ENCODE assay signal across 21 cellular contexts in genomic region chr15:91476861-91477260, GRCh38.
A peak's percentile ranks its signal among the peaks of the same experiment; 100 is the strongest.
DNase-seq lines count a peak whose midpoint lies in the region; ATAC-seq, FAIRE-seq and TF ChIP-seq lines count a peak whose summit lies in the region.
"Had no signal": no experiment of that assay in that cellular context is flagged by ENCODE, and none has a peak within 500 bp of the region (broad histone marks: within the 10 kb centered on the region; RNA-seq: fewer than 3 reads in every experiment).

No MANE protein-coding gene starts in this region.

- H3K9me2 ChIP-seq in GM23338 (ENCODE audit: insufficient read depth) (no peaks in the 10 kb centered on the region), Loucy (replicated peaks; ENCODE audit: low read depth, low read length) (no peaks in the 10 kb centered on the region), hepatocyte (replicated peaks; ENCODE audit: insufficient read depth) (no peaks in the 10 kb centered on the region)

- BruUV-seq in K562 (replicated peaks; lab: Mats Ljungman, UMichigan) = no TSS peak

- TF ChIP-seq CTCF in GM23338 (conservative IDR thresholded peaks at IDR 0.05; ENCODE audit: low read depth in 2 of 2) = peak in 1 of 2 experiments; percentile 31; a peak in 2 of 4 replicates
- TF ChIP-seq CTCF in Loucy (conservative IDR thresholded peaks at IDR 0.05; ENCODE audit: low read length) = 0 out of 2 replicates have a peak, but pooled peaks have one; percentile 36
- TF ChIP-seq CTCF in K562 (IDR thresholded peaks at IDR 0.05 in 2 of 3, conservative IDR thresholded peaks at IDR 0.05 in 1 of 3; ENCODE audit: insufficient read depth in 2 of 3, low read depth in 1 of 3, low read length in 3 of 3) = peak; percentile 26 to 30 (median 26); a peak in 3 of 6 replicates
- TF ChIP-seq CTCF in hepatocyte (IDR thresholded peaks at IDR 0.05; ENCODE audit: poor library complexity) = no peak
- no peak for TF ChIP-seq CTCF in glutamatergic neuron (IDR thresholded peaks at IDR 0.05; ENCODE audit: partially characterized antibody, unreplicated experiment)

- no peaks in the 10 kb centered on the region for H3F3A ChIP-seq in GM23338 (replicated peaks; ENCODE audit: low read depth)
- H3F3A ChIP-seq in Loucy (ENCODE audit: low read depth) = peaks cover 6% of the 10 kb centered on the region; the same call in 1 of the 2 replicates

- H3K4me3 Mint-ChIP-seq in GM23338 (no peak overlapping the region), glutamatergic neuron (ENCODE audit: unreplicated experiment) (no peak overlapping the region)
- H3K4me3 Mint-ChIP-seq: CD4-positive, alpha-beta T cell; IgD-negative memory B cell had no signal

- H3K4me1 Mint-ChIP-seq in GM23338 (no peaks in the 10 kb centered on the region), glutamatergic neuron (ENCODE audit: low read depth, unreplicated experiment) (no peaks in the 10 kb centered on the region)
- H3K4me1 Mint-ChIP-seq: IgD-negative memory B cell had no signal

- FAIRE-seq in K562 (lab: Jason Lieb, UNC) = peak; percentile 82
- FAIRE-seq: A204.1, GM12878, GM19239, HTR-8/SVneo had no signal

- no peak overlapping the region for H3K4me2 ChIP-seq in GM23338
- H3K4me2 ChIP-seq in Loucy (ENCODE audit: low read depth, low read length, poor library complexity, severe bottlenecking) = no peak overlapping the region
- H3K4me2 ChIP-seq in K562 (ENCODE audit: insufficient read depth, low read length) = no peak overlapping the region
- no peak overlapping the region for H3K4me2 ChIP-seq in hepatocyte

- H3K9me3 ChIP-seq in Loucy (ENCODE audit: insufficient read depth, low read depth, low read length) (no peaks in the 10 kb centered on the region), K562 (replicated peaks; ENCODE audit: control insufficient read depth, insufficient read depth, low read depth, low read length) (no peaks in the 10 kb centered on the region), hepatocyte (ENCODE audit: low read depth) (no peaks in the 10 kb centered on the region)
- H3K9me3 ChIP-seq: BE2C had no signal

- no peaks in the 10 kb centered on the region for H3K79me2 ChIP-seq in GM23338 (replicated peaks; ENCODE audit: insufficient read depth)
- no peaks in the 10 kb centered on the region for H3K79me2 ChIP-seq in Loucy (ENCODE audit: insufficient read depth, low read length)
- no peaks in the 10 kb centered on the region for H3K79me2 ChIP-seq in K562 (ENCODE audit: control insufficient read depth, insufficient read depth, low read length)
- no peaks in the 10 kb centered on the region for H3K79me2 ChIP-seq in hepatocyte

- TF ChIP-seq RAD21 in K562 (CRISPR knock-in tag; conservative IDR thresholded peaks at IDR 0.05 in 1 of 2, IDR thresholded peaks at IDR 0.05 in 1 of 2) = peak in 1 of 2 experiments; percentile 18; a peak in 2 of 4 replicates

- no peaks in the 10 kb centered on the region for H3K27me3 ChIP-seq in GM23338 (ENCODE audit: insufficient read depth)
- no peaks in the 10 kb centered on the region for H3K27me3 ChIP-seq in Loucy (ENCODE audit: insufficient read depth, low read length, poor library complexity, severe bottlenecking)
- H3K27me3 ChIP-seq in K562 (ENCODE audit: control insufficient read depth in 2 of 2, insufficient read depth in 2 of 2, low read length in 2 of 2) = no peaks in the 10 kb centered on the region
- no peaks in the 10 kb centered on the region for H3K27me3 ChIP-seq in hepatocyte
- H3K27me3 ChIP-seq: BE2C had no signal

- peak; percentile 66 for TF ChIP-seq EP300 in K562 (IDR thresholded peaks at IDR 0.05; ENCODE audit: low read length)

- H3K4me1 ChIP-seq in GM23338 (ENCODE audit: insufficient read depth) (no peaks in the 10 kb centered on the region), Loucy (ENCODE audit: insufficient read depth, low read length, poor library complexity, severe bottlenecking) (peaks cover 61% of the 10 kb centered on the region), K562 (replicated peaks in 1 of 2; ENCODE audit: control insufficient read depth in 2 of 2, insufficient read depth in 2 of 2, low read length in 2 of 2) (peaks cover 15 to 38% of the 10 kb centered on the region in 2 experiments), hepatocyte (ENCODE audit: insufficient read depth) (no peaks in the 10 kb centered on the region)
- H3K4me1 ChIP-seq: BE2C had no signal

- no peak for TF ChIP-seq POLR2A in K562 (conservative IDR thresholded peaks at IDR 0.05)

- no peak overlapping the region for H3K27ac ChIP-seq in GM23338 (ENCODE audit: low read depth)
- H3K27ac ChIP-seq in K562 (ENCODE audit: extremely low read depth, low read depth, low read length) = no peak overlapping the region
- no peak overlapping the region for H3K27ac ChIP-seq in hepatocyte
- H3K27ac ChIP-seq: GM23248 had no signal

- H3K9ac ChIP-seq in Loucy (ENCODE audit: low read depth, low read length, poor library complexity, severe bottlenecking) (no peak overlapping the region), K562 (ENCODE audit: insufficient read depth in 1 of 2, low read depth in 2 of 2, low read length in 2 of 2) (no peak overlapping the region)
- H3K9ac ChIP-seq: GM23248 had no signal

- no peaks in the 10 kb centered on the region for H3K9me3 Mint-ChIP-seq in GM23338
- H3K9me3 Mint-ChIP-seq in glutamatergic neuron (ENCODE audit: unreplicated experiment) = no peaks in the 10 kb centered on the region
- H3K9me3 Mint-ChIP-seq: CD4-positive, alpha-beta T cell had no signal

- no peak for DNase-seq in GM23338 (ENCODE audit: low spot score)
- peak; percentile 32 to 75 (median 47) for DNase-seq in K562 (ENCODE audit: extremely low read depth in 1 of 4, low spot score in 3 of 4)
- DNase-seq in hepatocyte (ENCODE audit: low spot score) = no peak
- no peak for DNase-seq in glutamatergic neuron
- DNase-seq: ACHN; BE2C; C1 segment of cervical spinal cord; CD4-positive, alpha-beta T cell; DMS153; DMS79 treated with DMSO at 0.1 percent for 48 hours; EL; GM23248; H7; KG1 had no signal

- no peaks in the 10 kb centered on the region for H3K36me3 Mint-ChIP-seq in GM23338 (ENCODE audit: low read depth)
- H3K36me3 Mint-ChIP-seq in glutamatergic neuron (ENCODE audit: unreplicated experiment) = no peaks in the 10 kb centered on the region
- H3K36me3 Mint-ChIP-seq: IgD-negative memory B cell had no signal

- H4K20me1 ChIP-seq in GM23338 (replicated peaks; ENCODE audit: insufficient read depth) (no peaks in the 10 kb centered on the region), Loucy (ENCODE audit: insufficient read depth, low read length, poor library complexity, severe bottlenecking) (no peaks in the 10 kb centered on the region), K562 (replicated peaks; ENCODE audit: control insufficient read depth, insufficient read depth, low read length) (no peaks in the 10 kb centered on the region), hepatocyte (ENCODE audit: insufficient read depth, poor library complexity, severe bottlenecking) (no peaks in the 10 kb centered on the region)

- H3K27ac Mint-ChIP-seq in GM23338 (no peak overlapping the region), glutamatergic neuron (ENCODE audit: unreplicated experiment) (no peak overlapping the region)
- H3K27ac Mint-ChIP-seq: CD4-positive, alpha-beta T cell; IgD-negative memory B cell had no signal

- H3K27me3 Mint-ChIP-seq in GM23338 (ENCODE audit: insufficient read depth, low read depth, poor library complexity) (no peaks in the 10 kb centered on the region), glutamatergic neuron (ENCODE audit: unreplicated experiment) (no peaks in the 10 kb centered on the region)
- H3K27me3 Mint-ChIP-seq: CD4-positive, alpha-beta T cell had no signal

- H3K4me3 ChIP-seq in GM23338 (no peak overlapping the region), Loucy (ENCODE audit: low read length, poor library complexity, severe bottlenecking) (no peak overlapping the region), K562 (no peak overlapping the region), hepatocyte (no peak overlapping the region)
- H3K4me3 ChIP-seq: GM12878, GM23248 had no signal

- ATAC-seq in GM23338 (no peak), K562 (peak; percentile 79), GM21367 (IDR thresholded peaks at IDR 0.05; ENCODE audit: unreplicated experiment) (no peak)
- ATAC-seq: GM12878 had no signal

- H3K9me1 ChIP-seq in K562 (ENCODE audit: control insufficient read depth, insufficient read depth, low read length) = no peaks in the 10 kb centered on the region

- in situ Hi-C loops in K562 (cut with MboI) = no loop called here

- POLR2A ChIA-PET in K562 (lab: Yijun Ruan, JAX) = interaction anchor here (0.6 to 1.6 kb wide), 2 partner anchors 10 to 37 kb away, joined by 3 to 4 read pairs; no protein-coding TSS in a partner anchor

- no peaks in the 10 kb centered on the region for H3K36me3 ChIP-seq in GM23338 (ENCODE audit: insufficient read depth)
- H3K36me3 ChIP-seq in Loucy (ENCODE audit: insufficient read depth, low read length) = no peaks in the 10 kb centered on the region
- no peaks in the 10 kb centered on the region for H3K36me3 ChIP-seq in K562 (ENCODE audit: control insufficient read depth, insufficient read depth, low read length)
- no peaks in the 10 kb centered on the region for H3K36me3 ChIP-seq in hepatocyte (replicated peaks; ENCODE audit: insufficient read depth, low read depth)
- H3K36me3 ChIP-seq: BE2C had no signal

- H2AFZ ChIP-seq in GM23338 = peak overlapping the region; percentile 24; the same call in 1 of the 2 replicates
- no peak overlapping the region for H2AFZ ChIP-seq in Loucy (ENCODE audit: low read length)
- H2AFZ ChIP-seq in K562 (ENCODE audit: low read depth, low read length) = no peak overlapping the region
- no peak overlapping the region for H2AFZ ChIP-seq in hepatocyte
- H2AFZ ChIP-seq: GM23248 had no signal

- 3% methylated on average over 5 of the region's 5 CpGs for WGBS in K562 (ENCODE audit: insufficient coverage, low coverage, missing lambda C conversion rate)
- WGBS in hepatocyte (ENCODE audit: low lambda C conversion rate, missing lambda C conversion rate) = 90% methylated on average over 5 of the region's 5 CpGs

- CTCF ChIA-PET in K562 (lab: Yijun Ruan, JAX; ENCODE audit: low intra/inter-chr PET ratio) = no interaction called here

- intact Hi-C loops in K562 (cut with micrococcal nuclease) = no loop called here

TF ChIP-seq in GM23338, 12 proteins besides CTCF, POLR2A, EP300 and RAD21 (continues in another document):
- no peak for TF ChIP-seq EZH2phosphoT487 (IDR thresholded peaks at IDR 0.05; ENCODE audit: unreplicated experiment)

Comparison
In these comparisons a context has a peak if more than half of its experiments do, and no peak if none do; other contexts are left out.
1. DNase-seq: peak in K562 (4 of 4); none in GM23338 (single experiment), hepatocyte (single experiment) and glutamatergic neuron (single experiment).
2. CTCF ChIP-seq: peak in Loucy (single experiment) and K562 (3 of 3); none in hepatocyte (single experiment) and glutamatergic neuron (single experiment).